1 cellular context compared by ENCODE assay signal in genomic region chr15:71444866-71445590, GRCh38.
TF ChIP-seq lines count a peak whose summit lies in the region.

No MANE protein-coding gene starts in this region.

TF ChIP-seq in SK-N-SH treated with all-trans-retinoic acid at 6 μM for 48 hours, 23 proteins besides CTCF, POLR2A, EP300 and RAD21 (continued from another document):
- TF ChIP-seq CREB5 (CRISPR knock-in tag; IDR thresholded peaks at IDR 0.05; ENCODE audit: low read depth) (no peak), SNAI2 (CRISPR knock-in tag; IDR thresholded peaks at IDR 0.05) (no peak), ZNF565 (CRISPR knock-in tag; conservative IDR thresholded peaks at IDR 0.05; ENCODE audit: low read depth) (no peak), RARB (CRISPR knock-in tag; IDR thresholded peaks at IDR 0.05) (no peak), TOX (CRISPR knock-in tag; IDR thresholded peaks at IDR 0.05; ENCODE audit: borderline replicate concordance) (no peak)
